ENCODE assay signal across 8 cellular contexts in genomic region chr6:137218917-137219663, GRCh38. TPM values are rescaled to one million over a fixed set of nuclear protein-coding genes. Genes with fewer than 3 reads are reported as not detected.
DNase-seq lines count a peak whose midpoint lies in the region; ATAC-seq and TF ChIP-seq lines count a peak whose summit lies in the region.

Gene IFNGR1, minus strand, starts transcription at chr6:137219385. Its CDS starts 58 bp downstream, at chr6:137219327.

- POLR2A ChIA-PET in AG04450 (lab: Yijun Ruan, JAX), result no interaction called here

- peak within 1 kb of the TSS; percentile 84 for H3K4me2 ChIP-seq in mammary epithelial cell (ENCODE audit: insufficient read depth, low read depth, low read length)

- DNase-seq in AG04450 (ENCODE audit: low read depth, low spot score), result peak; percentile 51
- peak; percentile 89 for DNase-seq in NCI-H226
- DNase-seq in mammary epithelial cell, result peak; percentile 90

- intact Hi-C loops in mammary epithelial cell (cut with micrococcal nuclease), result loop anchor here (1.0 to 5.0 kb wide), 4 partner anchors 21 to 127 kb away; no protein-coding TSS in a partner anchor

- H3K9ac ChIP-seq in mammary epithelial cell (ENCODE audit: insufficient read depth, low read length) (peak within 1 kb of the TSS; percentile 99), iPS-18a (ENCODE audit: low read length) (peak within 1 kb of the TSS; percentile 86), skeletal muscle tissue (ENCODE audit: low read depth in 1 of 3, low read length in 3 of 3) (peak within 1 kb of the TSS; percentile 84 to 99 (median 99))

- TF ChIP-seq CTCF in AG04450 (IDR thresholded peaks at IDR 0.05; ENCODE audit: low read depth, low read length), result no peak
- no peak for TF ChIP-seq CTCF in WI38 (IDR thresholded peaks at IDR 0.05; ENCODE audit: low read depth, low read length)
- TF ChIP-seq CTCF in mammary epithelial cell (conservative IDR thresholded peaks at IDR 0.05 in 1 of 2, IDR thresholded peaks at IDR 0.05 in 1 of 2; ENCODE audit: extremely low read depth in 1 of 2, insufficient read depth in 1 of 2, low read depth in 1 of 2, low read length in 2 of 2), result no peak

- peaks cover 44% of the 10 kb centered on the region for H3K4me1 ChIP-seq in mammary epithelial cell (ENCODE audit: insufficient read depth, low read length)
- peaks cover 12% of the 10 kb centered on the region for H3K4me1 ChIP-seq in iPS-18a (ENCODE audit: control insufficient read depth, low read depth, low read length)
- H3K4me1 ChIP-seq in skeletal muscle tissue (ENCODE audit: control insufficient read depth in 3 of 3, insufficient read depth in 3 of 3, low read length in 3 of 3), result peaks cover 26 to 42% (median 34%) of the 10 kb centered on the region in 3 donors

- 4% methylated on average over 41 of the region's 64 CpGs for WGBS in mammary epithelial cell (ENCODE audit: low coverage, missing lambda C conversion rate)

- no peaks in the 10 kb centered on the region for H3K36me3 ChIP-seq in mammary epithelial cell (ENCODE audit: insufficient read depth, low read length)
- no peaks in the 10 kb centered on the region for H3K36me3 ChIP-seq in iPS-18a (ENCODE audit: control insufficient read depth, low read depth, low read length)
- no peaks in the 10 kb centered on the region for H3K36me3 ChIP-seq in skeletal muscle tissue (ENCODE audit: control insufficient read depth in 3 of 3, insufficient read depth in 3 of 3, low read length in 3 of 3)

- peak within 1 kb of the TSS; percentile 96 for H3K4me3 ChIP-seq in AG04450 (ENCODE audit: low read depth, low read length)
- peak within 1 kb of the TSS; percentile 90 for H3K4me3 ChIP-seq in WI38 (ENCODE audit: low read depth, low read length)
- H3K4me3 ChIP-seq in mammary epithelial cell (replicated peaks in 1 of 3; ENCODE audit: insufficient read depth in 1 of 3, low read depth in 2 of 3, low read length in 3 of 3), result peak within 1 kb of the TSS; percentile 78 to 98 (median 89)
- H3K4me3 ChIP-seq in iPS-18a (ENCODE audit: low read length), result peak within 1 kb of the TSS; percentile 96
- H3K4me3 ChIP-seq in skeletal muscle tissue (ENCODE audit: low read length in 3 of 3), result peak within 1 kb of the TSS; percentile 78 to 98 (median 92)

- peak within 1 kb of the TSS; percentile 71 for H3K27ac ChIP-seq in AG04450 (ENCODE audit: low read depth, low read length)
- peak within 1 kb of the TSS; percentile 98 for H3K27ac ChIP-seq in mammary epithelial cell (ENCODE audit: insufficient read depth, low read depth, low read length)
- peak within 1 kb of the TSS; percentile 15 for H3K27ac ChIP-seq in iPS-18a (ENCODE audit: low read length)
- peak within 1 kb of the TSS; percentile 98 for H3K27ac ChIP-seq in skeletal muscle tissue (ENCODE audit: low read depth, low read length)

- in situ Hi-C loops in mammary epithelial cell (cut with MboI; ENCODE audit: low sequenced_read_pairs in 2 of 2), result no loop called here

- no peaks in the 10 kb centered on the region for H4K20me1 ChIP-seq in mammary epithelial cell (ENCODE audit: insufficient read depth, low read length)

- peak within 1 kb of the TSS; percentile 93 for H2AFZ ChIP-seq in mammary epithelial cell (ENCODE audit: low read depth, low read length)

- CTCF ChIA-PET in AG04450 (lab: Charles Lee), result no interaction called here
- CTCF ChIA-PET in mammary epithelial cell (lab: Charles Lee; ENCODE audit: low non-redundant PET), result no interaction called here

- H3K79me2 ChIP-seq in mammary epithelial cell (ENCODE audit: insufficient read depth, low read length), result peaks cover 50% of the 10 kb centered on the region

- dilution Hi-C loops in mammary epithelial cell (cut with HindIII; ENCODE audit: low sequenced_read_pairs), result no loop called here

- ATAC-seq in GM18909 (IDR thresholded peaks at IDR 0.05; ENCODE audit: poor library complexity, unreplicated experiment) (peak; percentile 97), HG03159 (IDR thresholded peaks at IDR 0.05; ENCODE audit: unreplicated experiment) (peak; percentile 91)

- H3K9me3 ChIP-seq in AG04450 (ENCODE audit: control insufficient read depth, insufficient read depth, low read length) (no peaks in the 10 kb centered on the region; the same call in 1 of the 2 replicates), mammary epithelial cell (replicated peaks; ENCODE audit: insufficient read depth, low read length) (no peaks in the 10 kb centered on the region), iPS-18a (ENCODE audit: control insufficient read depth, low read depth, low read length) (no peaks in the 10 kb centered on the region), skeletal muscle tissue (ENCODE audit: control insufficient read depth in 3 of 3, low read length in 3 of 3) (no peaks in the 10 kb centered on the region)

- H3K27me3 ChIP-seq in AG04450 (ENCODE audit: control insufficient read depth, insufficient read depth, low read length), result no peaks in the 10 kb centered on the region
- H3K27me3 ChIP-seq in mammary epithelial cell (ENCODE audit: insufficient read depth, low read length), result no peaks in the 10 kb centered on the region
- no peaks in the 10 kb centered on the region for H3K27me3 ChIP-seq in iPS-18a (ENCODE audit: control insufficient read depth, insufficient read depth, low read length)
- H3K27me3 ChIP-seq in skeletal muscle tissue (ENCODE audit: control insufficient read depth in 3 of 3, insufficient read depth in 3 of 3, low read length in 3 of 3), result no peaks in the 10 kb centered on the region

- BruUV-seq in mammary epithelial cell (replicated peaks; lab: Mats Ljungman, UMichigan), result no TSS peak

RNA-seq across cellular contexts. Expression of gene IFNGR1, which starts in this region (rescaled TPM):
- polyA plus RNA-seq in AG04450 (2011; rRNA removed) (28.4 and 36.3 TPM in 2 replicates), mammary epithelial cell (30.0 TPM)
- polyA minus RNA-seq in AG04450 (2011; rRNA and poly(A)+ RNA removed), result 19.5 and 22.7 TPM in 2 replicates
- total RNA-seq in mammary epithelial cell (100 to 1,000 TPM in 1 of 2 donors, 10 to 100 TPM in 1; 54.7 to 137 TPM), skeletal muscle tissue (67.3 TPM)
- polyA minus RNA-seq in mammary epithelial cell, result 17.6 TPM

Comparison
In these comparisons a context has a peak if more than half of its experiments do, and no peak if none do; other contexts are left out.
1. Peak in every context shown above with its lines: DNase-seq, ATAC-seq, H3K4me3 ChIP-seq and H3K27ac ChIP-seq.
2. H3K27ac ChIP-seq: peak in every context shown above with its lines; median percentile 98 in mammary epithelial cell; 98 in skeletal muscle tissue; 71 in AG04450; 15 in iPS-18a.